In genomic region chr22:23394525-23395326, GRCh38 we compare ENCODE assay signal across 21 cellular contexts.
"Had no signal": no experiment of that assay in that cellular context is flagged by ENCODE, and none has a peak within 500 bp of the region (broad histone marks: within the 10 kb centered on the region; RNA-seq: fewer than 3 reads in every experiment).

No MANE protein-coding gene starts in this region.

- H3K27ac ChIP-seq: body of pancreas, gastrocnemius medialis, heart left ventricle, neutrophil, skin epidermis, transverse colon had no signal

- DNase-seq: activated CD4-positive, alpha-beta memory T cell treated with anti-CD3 and anti-CD28 coated beads, Interleukin-2, amount 10 ng/mL, durations not matched to agents 7 days and 5 days; activated CD4-positive, alpha-beta T cell treated with anti-CD3 and anti-CD28 coated beads for 4 hours; activated gamma-delta T cell; activated naive CD8-positive, alpha-beta T cell treated with anti-CD3 and anti-CD28 coated beads for 36 hours; activated T-cell treated with anti-CD3 and anti-CD28 coated beads, Interleukin-2, amount 50 U/mL, for 72 hours; amygdala; body of pancreas; effector memory CD8-positive, alpha-beta T cell; gastrocnemius medialis; immature natural killer cell; naive thymus-derived CD4-positive, alpha-beta T cell; stimulated activated CD4-positive, alpha-beta T cell treated with anti-CD3 and anti-CD28 coated beads, Interleukin-15, amount 100 ng/mL, for 24 hours; stimulated activated CD4-positive, alpha-beta T cell treated with anti-CD3 and anti-CD28 coated beads, Interleukin-4, amount 100 ng/mL, for 1 hour; stimulated activated naive B cell treated with anti-CD40 and anti-IgM and Interleukin-4, amounts not matched to agents 10 μg/mL and 1 μg/mL and 100 μg/mL, for 72 hours; substantia nigra; T-helper 2 cell; transverse colon had no signal

- H3K27me3 ChIP-seq: body of pancreas, gastrocnemius medialis, heart left ventricle, neutrophil, transverse colon had no signal

- H3K4me1 ChIP-seq: body of pancreas, gastrocnemius medialis, heart left ventricle, transverse colon had no signal

- H3K9me3 ChIP-seq: body of pancreas, gastrocnemius medialis, heart left ventricle, mucosa of descending colon, neutrophil, transverse colon had no signal

- H3K36me3 ChIP-seq: gastrocnemius medialis, heart left ventricle, neutrophil, transverse colon had no signal

- ATAC-seq: activated T-cell treated with anti-CD3 and anti-CD28 coated beads, Interleukin-2, amount 50 U/mL, for 72 hours; body of pancreas; effector memory CD8-positive, alpha-beta T cell; gastrocnemius medialis; heart left ventricle; mucosa of descending colon; naive thymus-derived CD4-positive, alpha-beta T cell; stimulated activated naive B cell treated with anti-CD40 and anti-IgM and Interleukin-4, amounts not matched to agents 10 μg/mL and 1 μg/mL and 100 μg/mL, for 72 hours had no signal

- H3K4me3 ChIP-seq: body of pancreas, gastrocnemius medialis, heart left ventricle, mucosa of descending colon, skin epidermis, transverse colon had no signal
